Comparison of ENCODE assay signal across 34 cellular contexts in genomic region chr10:834493-834892, GRCh38.
DNase-seq lines count a peak whose midpoint lies in the region; ATAC-seq, FAIRE-seq and TF ChIP-seq lines count a peak whose summit lies in the region.
"Had no signal": no experiment of that assay in that cellular context is flagged by ENCODE, and none has a peak within 500 bp of the region (broad histone marks: within the 10 kb centered on the region; RNA-seq: fewer than 3 reads in every experiment).

No MANE protein-coding gene starts in this region.

- TF ChIP-seq EP300 in HepG2 (IDR thresholded peaks at IDR 0.05; ENCODE audit: low read depth in 2 of 2, low read length in 2 of 2) (no peak), HepG2 (CRISPR knock-in tag; IDR thresholded peaks at IDR 0.05; ENCODE audit: borderline replicate concordance) (no peak), A549 (IDR thresholded peaks at IDR 0.05) (no peak), K562 (IDR thresholded peaks at IDR 0.05; ENCODE audit: low read length) (no peak)

- no peak overlapping the region for H4K5ac ChIP-seq in IMR-90 (ENCODE audit: low read depth, low read length)

- H3K14ac ChIP-seq in IMR-90 (replicated peaks; ENCODE audit: low read depth, low read length), result no peak overlapping the region

- H3K27me3 ChIP-seq in HepG2 (ENCODE audit: control insufficient read depth in 1 of 2, insufficient read depth in 2 of 2, low read length in 2 of 2), result no peaks in the 10 kb centered on the region
- no peaks in the 10 kb centered on the region for H3K27me3 ChIP-seq in right lobe of liver
- no peaks in the 10 kb centered on the region for H3K27me3 ChIP-seq in IMR-90 (ENCODE audit: control insufficient read depth, insufficient read depth, low read length)
- no peaks in the 10 kb centered on the region for H3K27me3 ChIP-seq in K562 (ENCODE audit: control insufficient read depth in 2 of 2, insufficient read depth in 2 of 2, low read length in 2 of 2)
- H3K27me3 ChIP-seq: BE2C; BLaER1; BLaER1 treated with 17β-estradiol and CSF1 and Interleukin-3, amounts not matched to agents 10 nM and 100 nM had no signal

- H3K4me2 ChIP-seq in HepG2 (ENCODE audit: low read depth, low read length) (no peak overlapping the region), A549 (no peak overlapping the region), IMR-90 (ENCODE audit: low read depth, low read length) (no peak overlapping the region), K562 (ENCODE audit: insufficient read depth, low read length) (no peak overlapping the region)
- H3K4me2 ChIP-seq: BLaER1; BLaER1 treated with 17β-estradiol and CSF1 and Interleukin-3, amounts not matched to agents 10 nM and 100 nM had no signal

- H2AFZ ChIP-seq in HepG2 (ENCODE audit: low read length) (no peak overlapping the region), IMR-90 (replicated peaks; ENCODE audit: low read length, poor library complexity) (no peak overlapping the region), K562 (ENCODE audit: low read depth, low read length) (no peak overlapping the region)

- BruUV-seq in HepG2 (replicated peaks; lab: Mats Ljungman, UMichigan) (no TSS peak), IMR-90 (replicated peaks; lab: Mats Ljungman, UMichigan) (no TSS peak), K562 (replicated peaks; lab: Mats Ljungman, UMichigan) (no TSS peak)

- peaks cover 31 to 56% of the 10 kb centered on the region in 2 experiments for H3K79me1 ChIP-seq in IMR-90 (ENCODE audit: low read depth in 1 of 2, low read length in 2 of 2)

- H4K20me1 ChIP-seq in HepG2 (ENCODE audit: insufficient read depth, low read length) (0 out of 2 replicates have a peak, but pooled peaks cover 2% of the 10 kb centered on the region), IMR-90 (ENCODE audit: insufficient read depth, low read length) (peaks cover 13% of the 10 kb centered on the region; the same call in 1 of the 2 replicates), K562 (replicated peaks; ENCODE audit: control insufficient read depth, insufficient read depth, low read length) (no peaks in the 10 kb centered on the region)

- no peak overlapping the region for H2AK9ac ChIP-seq in IMR-90 (replicated peaks; ENCODE audit: low read depth, low read length, poor library complexity)

- H3K4ac ChIP-seq in IMR-90 (ENCODE audit: low read depth, low read length), result no peak overlapping the region

- no peak overlapping the region for H4K8ac ChIP-seq in IMR-90 (ENCODE audit: low read depth in 2 of 2, low read length in 2 of 2)

- ATAC-seq in HepG2 (no peak), right lobe of liver (no peak), A549 (no peak), IMR-90 (ENCODE audit: low read depth) (no peak), K562 (no peak), GM18870 (IDR thresholded peaks at IDR 0.05; ENCODE audit: unreplicated experiment) (no peak)
- ATAC-seq: CD8-positive, alpha-beta T cell had no signal

- no peak overlapping the region for H3K56ac ChIP-seq in IMR-90 (ENCODE audit: extremely low read depth, insufficient read depth, low read length)

- TF ChIP-seq POLR2A in HepG2 (IDR thresholded peaks at IDR 0.05; ENCODE audit: insufficient read depth in 1 of 2, low read depth in 2 of 2, low read length in 2 of 2), result no peak
- no peak for TF ChIP-seq POLR2A in right lobe of liver (IDR thresholded peaks at IDR 0.05)
- TF ChIP-seq POLR2A in A549 (IDR thresholded peaks at IDR 0.05; ENCODE audit: low read length), result no peak
- TF ChIP-seq POLR2A in IMR-90 (IDR thresholded peaks at IDR 0.05; ENCODE audit: low read depth, low read length), result no peak
- no peak for TF ChIP-seq POLR2A in K562 (conservative IDR thresholded peaks at IDR 0.05)

- H2AK5ac ChIP-seq in IMR-90 (ENCODE audit: low read depth, low read length), result no peak overlapping the region

- no peak overlapping the region for H2BK20ac ChIP-seq in IMR-90 (ENCODE audit: low read depth, low read length)

- DNase-seq in HepG2 (ENCODE audit: low spot score), result no peak
- no peak for DNase-seq in right lobe of liver
- DNase-seq in A549 (ENCODE audit: low read depth in 1 of 2, low spot score in 1 of 2), result no peak
- no peak for DNase-seq in IMR-90
- no peak for DNase-seq in K562 (ENCODE audit: extremely low read depth in 1 of 4, low spot score in 3 of 4)
- DNase-seq in superior temporal gyrus (ENCODE audit: extremely low spot score), result no peak
- no peak for DNase-seq in central memory CD4-positive, alpha-beta T cell
- DNase-seq: 8988T; ACHN; AML-193; BE2C; C1 segment of cervical spinal cord; Caco-2; Calu3; CD4-positive, alpha-beta memory T cell; CD4-positive, alpha-beta T cell; CD4-positive, CD25-positive, alpha-beta regulatory T cell; CD8-positive, alpha-beta memory T cell; CD8-positive, alpha-beta T cell; COR-L47; DMS 273 treated with DMSO at 0.1 percent for 48 hours; DMS153; DMS53; DMS79; DMS79 treated with DMSO at 0.1 percent for 48 hours; DND-41; EL had no signal

- H3K9ac ChIP-seq in HepG2 (ENCODE audit: insufficient read depth, low read depth, low read length) (no peak overlapping the region), IMR-90 (ENCODE audit: low read depth, low read length) (no peak overlapping the region), K562 (ENCODE audit: insufficient read depth in 1 of 2, low read depth in 2 of 2, low read length in 2 of 2) (no peak overlapping the region)
- H3K9ac ChIP-seq: BLaER1; BLaER1 treated with 17β-estradiol and CSF1 and Interleukin-3, amounts not matched to agents 10 nM and 100 nM had no signal

- POLR2A ChIA-PET in HepG2 (lab: Yijun Ruan, JAX) (no interaction called here), A549 (lab: Yijun Ruan, JAX) (no interaction called here), IMR-90 (lab: Charles Lee; ENCODE audit: unreplicated experiment) (no interaction called here), K562 (lab: Yijun Ruan, JAX) (no interaction called here)

- intact Hi-C loops in HepG2 (cut with micrococcal nuclease; ENCODE audit: unreplicated experiment), result no loop called here
- intact Hi-C loops in right lobe of liver (cut with DNase I), result no loop called here
- intact Hi-C loops in IMR-90 (cut with micrococcal nuclease), result no loop called here
- intact Hi-C loops in K562 (cut with micrococcal nuclease), result no loop called here

- H3K4me1 ChIP-seq in HepG2 (ENCODE audit: insufficient read depth, low read length), result no peaks in the 10 kb centered on the region
- H3K4me1 ChIP-seq in right lobe of liver, result no peaks in the 10 kb centered on the region
- H3K4me1 ChIP-seq in A549, result no peaks in the 10 kb centered on the region
- H3K4me1 ChIP-seq in IMR-90 (ENCODE audit: control insufficient read depth, insufficient read depth, low read length), result peaks cover 3% of the 10 kb centered on the region; the same call in 1 of the 2 replicates
- no peaks in the 10 kb centered on the region for H3K4me1 ChIP-seq in K562 (replicated peaks in 1 of 2; ENCODE audit: control insufficient read depth in 2 of 2, insufficient read depth in 2 of 2, low read length in 2 of 2)
- H3K4me1 ChIP-seq: BE2C; BLaER1; BLaER1 treated with 17β-estradiol and CSF1 and Interleukin-3, amounts not matched to agents 10 nM and 100 nM; Caco-2 had no signal

- over 99% methylated on average over 5 of the region's 5 CpGs for WGBS in HepG2 (ENCODE audit: low lambda C conversion rate)
- WGBS in right lobe of liver (ENCODE audit: insufficient coverage, low coverage, low lambda C conversion rate, missing lambda C conversion rate), result 94% methylated on average over 5 of the region's 5 CpGs
- WGBS in A549 (ENCODE audit: missing lambda C conversion rate), result 97% methylated on average over 5 of the region's 5 CpGs
- WGBS in IMR-90 (ENCODE audit: extremely low coverage in 2 of 2, insufficient read length in 1 of 2), 2 experiments, result no CpG with 5 or more reads among the region's 5 CpGs
- 97% methylated on average over 5 of the region's 5 CpGs for WGBS in K562 (ENCODE audit: insufficient coverage, low coverage, missing lambda C conversion rate)

- FAIRE-seq in HepG2 (lab: Jason Lieb, UNC), result no peak
- no peak for FAIRE-seq in A549 (lab: Jason Lieb, UNC)
- FAIRE-seq in K562 (lab: Jason Lieb, UNC), result no peak
- FAIRE-seq: A204.1, D721Med had no signal

- H3K79me2 ChIP-seq in HepG2 (ENCODE audit: insufficient read depth, low read length) (peaks cover 2% of the 10 kb centered on the region), K562 (ENCODE audit: control insufficient read depth, insufficient read depth, low read length) (peaks cover 21% of the 10 kb centered on the region; the same call in 2 of the 3 replicates)

- no peak overlapping the region for H3K23ac ChIP-seq in IMR-90 (ENCODE audit: low read depth, low read length)

- TF ChIP-seq RAD21 in HepG2 (CRISPR knock-in tag; IDR thresholded peaks at IDR 0.05), result no peak
- TF ChIP-seq RAD21 in A549 (conservative IDR thresholded peaks at IDR 0.05 in 1 of 2, IDR thresholded peaks at IDR 0.05 in 1 of 2), result no peak
- TF ChIP-seq RAD21 in IMR-90 (IDR thresholded peaks at IDR 0.05; ENCODE audit: low read length), result no peak
- TF ChIP-seq RAD21 in K562 (CRISPR knock-in tag; conservative IDR thresholded peaks at IDR 0.05 in 1 of 2, IDR thresholded peaks at IDR 0.05 in 1 of 2), result no peak

- H2BK15ac ChIP-seq in IMR-90 (ENCODE audit: low read depth, low read length), result no peak overlapping the region

- in situ Hi-C loops in HepG2 (cut with HindIII; ENCODE audit: extremely low pct_ligation_motif_present, low pct_unique_long_range_greater_than_20kb), result no loop called here
- in situ Hi-C loops in IMR-90 (cut with MboI; ENCODE audit: low sequenced_read_pairs), result no loop called here
- in situ Hi-C loops in K562 (cut with MboI), result no loop called here

- no peak overlapping the region for H3K27ac ChIP-seq in HepG2 (ENCODE audit: extremely low read length, insufficient read depth, low read length)
- H3K27ac ChIP-seq in right lobe of liver, result no peak overlapping the region
- H3K27ac ChIP-seq in A549, result no peak overlapping the region
- H3K27ac ChIP-seq in IMR-90 (ENCODE audit: insufficient read depth, low read length), result no peak overlapping the region
- no peak overlapping the region for H3K27ac ChIP-seq in K562 (ENCODE audit: extremely low read depth, low read depth, low read length)
- H3K27ac ChIP-seq: 22Rv1; BLaER1; BLaER1 treated with 17β-estradiol and CSF1 and Interleukin-3, amounts not matched to agents 10 nM and 100 nM; C4-2B had no signal

- H2BK120ac ChIP-seq in IMR-90 (ENCODE audit: low read depth, low read length), result no peak overlapping the region

- CTCF ChIA-PET in HepG2 (lab: Yijun Ruan, JAX; ENCODE audit: low intra/inter-chr PET ratio, low total read pairs) (no interaction called here), A549 (lab: Yijun Ruan, JAX) (no interaction called here), IMR-90 (lab: Yijun Ruan, JAX) (no interaction called here), K562 (lab: Yijun Ruan, JAX; ENCODE audit: low intra/inter-chr PET ratio) (no interaction called here)

- dilution Hi-C loops in IMR-90 (cut with HindIII; ENCODE audit: low sequenced_read_pairs, unreplicated experiment), result no loop called here

- TF ChIP-seq CTCF in HepG2 (CRISPR knock-in tag; IDR thresholded peaks at IDR 0.05) (no peak), right lobe of liver (IDR thresholded peaks at IDR 0.05) (no peak), A549 (IDR thresholded peaks at IDR 0.05) (no peak), IMR-90 (conservative IDR thresholded peaks at IDR 0.05; ENCODE audit: low read depth, low read length) (no peak), K562 (IDR thresholded peaks at IDR 0.05 in 2 of 3, conservative IDR thresholded peaks at IDR 0.05 in 1 of 3; ENCODE audit: insufficient read depth in 2 of 3, low read depth in 1 of 3, low read length in 3 of 3) (no peak)

- H3K9me3 ChIP-seq in HepG2 (ENCODE audit: low read length) (no peaks in the 10 kb centered on the region), right lobe of liver (no peaks in the 10 kb centered on the region), A549 (no peaks in the 10 kb centered on the region), IMR-90 (ENCODE audit: control insufficient read depth, insufficient read depth, low read length) (no peaks in the 10 kb centered on the region), K562 (replicated peaks; ENCODE audit: control insufficient read depth, insufficient read depth, low read depth, low read length) (no peaks in the 10 kb centered on the region)
- H3K9me3 ChIP-seq: BE2C, Caco-2 had no signal

- no peak overlapping the region for H4K91ac ChIP-seq in IMR-90 (ENCODE audit: insufficient read depth, low read depth, low read length)

- no peak overlapping the region for H3K18ac ChIP-seq in IMR-90 (ENCODE audit: low read depth, low read length)

- no peak overlapping the region for H3K4me3 ChIP-seq in HepG2 (replicated peaks in 1 of 3; ENCODE audit: insufficient read depth in 1 of 3, low read depth in 2 of 3, low read length in 3 of 3)
- H3K4me3 ChIP-seq in right lobe of liver, result no peak overlapping the region
- H3K4me3 ChIP-seq in A549, result no peak overlapping the region
- no peak overlapping the region for H3K4me3 ChIP-seq in IMR-90 (ENCODE audit: insufficient read depth, low read depth, low read length)
- H3K4me3 ChIP-seq in K562, result no peak overlapping the region
- H3K4me3 ChIP-seq: BLaER1; BLaER1 treated with 17β-estradiol and CSF1 and Interleukin-3, amounts not matched to agents 10 nM and 100 nM had no signal

- H3K36me3 ChIP-seq in HepG2 (replicated peaks in 1 of 2; ENCODE audit: control insufficient read depth in 1 of 2, insufficient read depth in 2 of 2, low read length in 2 of 2) (peaks cover 19 to 78% of the 10 kb centered on the region in 2 experiments), right lobe of liver (peaks cover 0 to 29% (median 9%) of the 10 kb centered on the region in 4 donors), IMR-90 (ENCODE audit: control insufficient read depth, insufficient read depth, low read length) (peaks cover 16% of the 10 kb centered on the region), K562 (ENCODE audit: control insufficient read depth, insufficient read depth, low read length) (peaks cover 86% of the 10 kb centered on the region; the same call in 2 of the 3 replicates)

- no peak overlapping the region for H2BK5ac ChIP-seq in IMR-90 (ENCODE audit: low read depth, low read length, poor library complexity, severe bottlenecking)

- peaks cover 15% of the 10 kb centered on the region for H3K9me1 ChIP-seq in IMR-90 (ENCODE audit: insufficient read depth, low read length)
- no peaks in the 10 kb centered on the region for H3K9me1 ChIP-seq in K562 (ENCODE audit: control insufficient read depth, insufficient read depth, low read length)

Comparison
In these comparisons a context has a peak if more than half of its experiments do, and no peak if none do; other contexts are left out.
1. Of the 241 proteins assayed by ChIP-seq in both HepG2 and K562: peak only in HepG2: MAFF and MAFK; only in K562: none; in both: none; in neither: 239.